ENCODE assay signal across 15 cellular contexts in the genomic region with DNA sequence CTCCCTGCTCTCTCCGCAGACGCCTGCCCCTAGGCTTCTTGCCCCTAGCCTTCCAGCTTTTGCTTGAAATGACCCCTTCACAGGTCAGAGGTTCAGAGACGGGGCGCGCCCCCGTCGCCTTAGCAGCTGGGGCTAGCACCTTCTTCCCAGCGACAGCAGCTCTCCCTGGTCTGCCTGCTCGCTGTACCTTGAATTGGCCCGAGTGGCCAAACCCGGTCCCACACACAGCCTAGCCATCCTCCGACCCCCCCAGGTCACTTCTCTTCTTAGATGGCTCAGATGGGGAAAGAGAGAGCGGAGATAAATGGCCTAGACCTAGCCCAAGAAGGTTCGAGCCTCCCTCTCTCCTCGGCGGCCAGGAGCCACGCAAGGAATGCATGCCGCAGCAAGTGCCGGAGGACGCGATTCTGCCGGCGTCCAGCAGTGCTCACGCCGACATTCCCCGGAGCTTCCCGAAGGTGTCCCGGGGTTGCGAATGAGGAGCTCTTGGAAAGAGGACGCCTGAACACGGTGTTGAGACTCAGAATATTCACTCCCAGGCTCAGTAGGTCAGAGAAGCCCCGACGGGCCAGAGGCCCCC. TPM values are rescaled to one million over a fixed set of nuclear protein-coding genes. Genes with fewer than 3 reads are reported as not detected.
A peak's percentile ranks its signal among the peaks of the same experiment; 100 is the strongest.
DNase-seq lines count a peak whose midpoint lies in the region; ATAC-seq, FAIRE-seq and TF ChIP-seq lines count a peak whose summit lies in the region.
"Had no signal": no experiment of that assay in that cellular context is flagged by ENCODE, and none has a peak within 500 bp of the region (broad histone marks: within the 10 kb centered on the region; RNA-seq: fewer than 3 reads in every experiment).

No MANE protein-coding gene starts in this region.

- H3K27ac Mint-ChIP-seq in neural crest cell (ENCODE audit: unreplicated experiment) = no peak overlapping the region

- CTCF ChIA-PET in HCT116 (lab: Charles Lee) = interaction anchor here (1.8 to 2.9 kb wide), 4 partner anchors 14 to 606 kb away, joined by 6 to 14 read pairs (median 12); no protein-coding TSS in a partner anchor
- CTCF ChIA-PET in GM12878 (lab: Yijun Ruan, JAX) = no interaction called here

- H3K27me3 Mint-ChIP-seq in neural crest cell (ENCODE audit: low read depth) = peaks cover 100% of the 10 kb centered on the region

- peak overlapping the region; percentile 34 for H3K4me3 Mint-ChIP-seq in neural crest cell

- WGBS in GM12878 (ENCODE audit: insufficient coverage, insufficient replicate concordance, low lambda C conversion rate, missing lambda C conversion rate) = 21% methylated on average over 33 of the region's 33 CpGs

- H2AFZ ChIP-seq in HCT116 (ENCODE audit: low read depth, low read length, poor library complexity, severe bottlenecking) = no peak overlapping the region
- H2AFZ ChIP-seq in GM12878 (ENCODE audit: control insufficient read depth, low read depth, low read length) = no peak overlapping the region

- H4K20me1 ChIP-seq in HCT116 (ENCODE audit: insufficient read depth) (no peaks in the 10 kb centered on the region), GM12878 (ENCODE audit: control insufficient read depth, insufficient read depth) (no peaks in the 10 kb centered on the region)

- RAD21 ChIA-PET in HCT116 (lab: Charles Lee; ENCODE audit: low non-redundant PET in 1 of 2, low total read pairs in 2 of 2, uncharacterized antibody in 2 of 2, unreplicated experiment in 2 of 2) = no interaction called here
- RAD21 ChIA-PET in GM12878 (lab: Charles Lee; ENCODE audit: unreplicated experiment) = no interaction called here

- SMC1A ChIA-PET in GM12878 (lab: Charles Lee; ENCODE audit: uncharacterized antibody, unreplicated experiment) = no interaction called here

- H3K79me2 ChIP-seq in HCT116 (ENCODE audit: insufficient read depth, low read length) = peaks cover 40% of the 10 kb centered on the region
- no peaks in the 10 kb centered on the region for H3K79me2 ChIP-seq in GM12878 (ENCODE audit: control insufficient read depth, insufficient read depth, low read length)

- TF ChIP-seq CTCF in HCT116 (IDR thresholded peaks at IDR 0.05 in 2 of 3, conservative IDR thresholded peaks at IDR 0.05 in 1 of 3; ENCODE audit: borderline replicate concordance in 1 of 3, insufficient read depth in 1 of 3, low read depth in 2 of 3, low read length in 2 of 3) (no peak), GM12878 (IDR thresholded peaks at IDR 0.05 in 2 of 3, conservative IDR thresholded peaks at IDR 0.05 in 1 of 3; ENCODE audit: control insufficient read depth in 2 of 3, extremely low read depth in 1 of 3, insufficient read depth in 1 of 3, low read depth in 3 of 3, low read length in 3 of 3) (no peak), neural crest cell (conservative IDR thresholded peaks at IDR 0.05) (no peak)

- H3K36me3 Mint-ChIP-seq in neural crest cell (ENCODE audit: low read depth) = no peaks in the 10 kb centered on the region

- peaks cover 0 to 2% of the 10 kb centered on the region in 2 experiments; a peak in 1 of 4 replicates for H3K36me3 ChIP-seq in HCT116 (ENCODE audit: control insufficient read depth in 1 of 2, insufficient read depth in 2 of 2, low read length in 2 of 2)
- no peaks in the 10 kb centered on the region for H3K36me3 ChIP-seq in GM12878 (ENCODE audit: control insufficient read depth in 2 of 2, insufficient read depth in 2 of 2, low read length in 1 of 2)
- H3K36me3 ChIP-seq: tibial nerve had no signal

- TF ChIP-seq POLR2A in HCT116 (IDR thresholded peaks at IDR 0.05; ENCODE audit: borderline replicate concordance, extremely low read depth, insufficient read depth, insufficient read length) (no peak), GM12878 (IDR thresholded peaks at IDR 0.05; ENCODE audit: low read depth, low read length) (no peak)

- peak overlapping the region; percentile 83 for H3K27ac ChIP-seq in HCT116 (ENCODE audit: low read depth, low read length)
- no peak overlapping the region for H3K27ac ChIP-seq in GM12878 (ENCODE audit: control insufficient read depth, insufficient read depth)

- DNase-seq in NCI-H1105 treated with DMSO at 0.1 percent for 48 hours (lab: John Stamatoyannopoulos, UW) (peak; percentile 9), NCI-H1105 (lab: John Stamatoyannopoulos, UW) (no peak), HCT116 (ENCODE audit: low read depth, low spot score) (no peak), GM12878 (ENCODE audit: low read depth, low spot score) (no peak), neural crest cell (ENCODE audit: low read depth, low spot score) (no peak), H4 (ENCODE audit: low spot score) (no peak)
- DNase-seq: GDM1, NCI-H1694 treated with DMSO at 0.1 percent for 48 hours, Right ventricle myocardium superior had no signal

- no peaks in the 10 kb centered on the region for H3K9me3 Mint-ChIP-seq in neural crest cell

- peak overlapping the region; percentile 81 to 84 for H3K4me3 ChIP-seq in HCT116 (replicated peaks in 1 of 2; ENCODE audit: low read depth in 1 of 2, low read length in 2 of 2)
- no peak overlapping the region for H3K4me3 ChIP-seq in GM12878

- H3K9me3 ChIP-seq in HCT116 (ENCODE audit: control insufficient read depth in 1 of 2, insufficient read depth in 1 of 2, low read depth in 1 of 2, low read length in 2 of 2) (no peaks in the 10 kb centered on the region), GM12878 (replicated peaks; ENCODE audit: control insufficient read depth, insufficient read depth, low read length) (no peaks in the 10 kb centered on the region)
- H3K9me3 ChIP-seq: tibial nerve had no signal

- no peaks in the 10 kb centered on the region for H3K9me2 ChIP-seq in HCT116 (ENCODE audit: insufficient read depth)

- BruUV-seq in HCT116 (replicated peaks; lab: Mats Ljungman, UMichigan) = no TSS peak
- no TSS peak for BruUV-seq in GM12878 (replicated peaks; lab: Mats Ljungman, UMichigan)

- POLR2A ChIA-PET in HCT116 (lab: Charles Lee) = interaction anchor here (0.9 to 1.9 kb wide), 4 partner anchors 9 to 606 kb away, joined by 3 to 5 read pairs (median 3); no protein-coding TSS in a partner anchor
- POLR2A ChIA-PET in GM12878 (lab: Charles Lee) = no interaction called here

- no peak for TF ChIP-seq EP300 in GM12878 (IDR thresholded peaks at IDR 0.05; ENCODE audit: borderline replicate concordance in 1 of 2, control insufficient read depth in 1 of 2, low read depth in 2 of 2, low read length in 2 of 2)

- H3K27me3 ChIP-seq in HCT116 (ENCODE audit: insufficient read depth, low read length) = no peaks in the 10 kb centered on the region
- H3K27me3 ChIP-seq in GM12878 (replicated peaks in 1 of 2; ENCODE audit: control insufficient read depth in 2 of 2, insufficient read depth in 2 of 2, low read length in 1 of 2) = peaks cover 16 to 22% of the 10 kb centered on the region in 2 experiments

- H3K4me2 ChIP-seq in HCT116 (ENCODE audit: low read length) (peak overlapping the region; percentile 97), GM12878 (ENCODE audit: control insufficient read depth, insufficient read depth) (no peak overlapping the region)

- in situ Hi-C loops in GM12878 (cut with MboI) = no loop called here

- H3K4me1 ChIP-seq in HCT116 (ENCODE audit: control insufficient read depth in 1 of 2, insufficient read depth in 2 of 2, low read length in 2 of 2) (peaks cover 6 to 20% of the 10 kb centered on the region in 2 experiments; a peak in 3 of 4 replicates), GM12878 (ENCODE audit: control insufficient read depth, insufficient read depth, low read length) (no peaks in the 10 kb centered on the region)

- intact Hi-C loops in HCT116 (cut with micrococcal nuclease) (loop anchor here (5.0 kb wide), 1 partner anchor 586 kb away; no protein-coding TSS in a partner anchor), GM12878 (cut with micrococcal nuclease; ENCODE audit: unreplicated experiment) (no loop called here)

- no peak for FAIRE-seq in GM12878 (lab: Jason Lieb, UNC)
- FAIRE-seq: A204.1, colon had no signal

- peaks cover 33% of the 10 kb centered on the region for H3K4me1 Mint-ChIP-seq in neural crest cell

- TF ChIP-seq RAD21 in HCT116 (IDR thresholded peaks at IDR 0.05; ENCODE audit: low read depth) (no peak), GM12878 (IDR thresholded peaks at IDR 0.05; ENCODE audit: insufficient read depth, low read depth, low read length) (no peak)

- peak; percentile 41 for ATAC-seq in HCT116
- ATAC-seq in GM12878 = no peak
- ATAC-seq in GM18909 (IDR thresholded peaks at IDR 0.05; ENCODE audit: poor library complexity, unreplicated experiment) = no peak
- no peak for ATAC-seq in GM21619 (IDR thresholded peaks at IDR 0.05; ENCODE audit: unreplicated experiment)

- H3K9ac ChIP-seq in HCT116 (ENCODE audit: low read length) (peak overlapping the region; percentile 94), GM12878 (ENCODE audit: control insufficient read depth, insufficient read depth, low read length) (no peak overlapping the region)

RNA-seq across cellular contexts. Expression of a gene that starts 1.3 kb away (rescaled TPM):
- total RNA-seq in HCT116 (2021; ENCODE audit: unreplicated experiment) (12.5 TPM), GM12878 (2014; rRNA removed) (not detected in 2 replicates), GM12878 (2014; rRNA removed; fragmentation: Illumina TruSeq; extraction: Trizol) (not detected in 2 replicates), GM12878 (2021) (0.15 TPM in 1 of 2 replicates, not detected in the other), neural crest cell (1.3 and 2.4 TPM in 2 replicates)
- 10.4 and 11.8 TPM in 2 replicates for polyA plus RNA-seq in HCT116 (2012)
- not detected in 2 replicates for total RNA-seq in GM12878 (2013; cell fraction: nucleolus; rRNA removed)
- not detected for polyA plus RNA-seq in GM12878 (2011; ENCODE audit: low read depth)
- polyA plus RNA-seq in GM12878 (2011; rRNA removed) (not detected in 2 replicates), GM12878 (2014; fragmentation: Illumina TruSeq; extraction: Trizol) (not detected in 2 replicates), GM12878 (2014; fragmentation: Nextera tagmentation; extraction: Ambion mirVana) (not detected), GM12878 (2014; rRNA removed) (not detected in 2 replicates), GM12878 (2016; fragmentation: Nextera tagmentation; extraction: Ambion mirVana) (not detected)
- not detected in 2 replicates for polyA plus RNA-seq in GM12878 (2011; cell fraction: cytosol; rRNA removed)
- not detected in 2 replicates for polyA plus RNA-seq in GM12878 (2011; cell fraction: nucleus; rRNA removed)
- not detected in 2 replicates for polyA plus RNA-seq in GM12878 (2012)
- not detected in 2 replicates for polyA minus RNA-seq in GM12878 (2011; rRNA and poly(A)+ RNA removed)
- not detected in 2 replicates for polyA minus RNA-seq in GM12878 (2011; cell fraction: cytosol; rRNA and poly(A)+ RNA removed)
- polyA minus RNA-seq in GM12878 (2011; cell fraction: nucleus; rRNA and poly(A)+ RNA removed) = 0.10 TPM in 1 of 2 replicates, not detected in the other
- total RNA-seq in H4 (2014; rRNA removed; shearing (Covaris generic)) = not detected in 2 replicates
- total RNA-seq: mononuclear cell, Right ventricle myocardium superior, tibial nerve had no signal

RNA-seq across cellular contexts. Expression of a gene that starts 20.7 kb away (rescaled TPM):
- total RNA-seq in HCT116 (2021; ENCODE audit: unreplicated experiment) (not detected), GM12878 (2014; rRNA removed) (not detected in 2 replicates), GM12878 (2014; rRNA removed; fragmentation: Illumina TruSeq; extraction: Trizol) (not detected in 2 replicates), GM12878 (2021) (not detected in 2 replicates), neural crest cell (0.26 TPM in 1 of 2 replicates, not detected in the other)
- polyA plus RNA-seq in HCT116 (2012) = not detected in 2 replicates
- total RNA-seq in GM12878 (2013; cell fraction: nucleolus; rRNA removed) = not detected in 2 replicates
- not detected for polyA plus RNA-seq in GM12878 (2011; ENCODE audit: low read depth)
- polyA plus RNA-seq in GM12878 (2011; rRNA removed) (not detected in 2 replicates), GM12878 (2014; fragmentation: Illumina TruSeq; extraction: Trizol) (not detected in 2 replicates), GM12878 (2014; fragmentation: Nextera tagmentation; extraction: Ambion mirVana) (not detected), GM12878 (2014; rRNA removed) (not detected in 2 replicates), GM12878 (2016; fragmentation: Nextera tagmentation; extraction: Ambion mirVana) (not detected)
- not detected in 2 replicates for polyA plus RNA-seq in GM12878 (2011; cell fraction: cytosol; rRNA removed)
- not detected in 2 replicates for polyA plus RNA-seq in GM12878 (2011; cell fraction: nucleus; rRNA removed)
- not detected in 2 replicates for polyA plus RNA-seq in GM12878 (2012)
- polyA minus RNA-seq in GM12878 (2011; rRNA and poly(A)+ RNA removed) = not detected in 2 replicates
- polyA minus RNA-seq in GM12878 (2011; cell fraction: cytosol; rRNA and poly(A)+ RNA removed) = not detected in 2 replicates
- polyA minus RNA-seq in GM12878 (2011; cell fraction: nucleus; rRNA and poly(A)+ RNA removed) = not detected in 2 replicates
- not detected in 2 replicates for total RNA-seq in H4 (2014; rRNA removed; shearing (Covaris generic))
- total RNA-seq: mononuclear cell, Right ventricle myocardium superior, tibial nerve had no signal

RNA-seq across cellular contexts. Expression of a gene that starts 48.0 kb away (rescaled TPM):
- 1.7 TPM for total RNA-seq in HCT116 (2021; ENCODE audit: unreplicated experiment)
- polyA plus RNA-seq in HCT116 (2012) = 0.31 and 0.82 TPM in 2 replicates
- total RNA-seq in GM12878 (2013; cell fraction: nucleolus; rRNA removed) = not detected in 2 replicates
- total RNA-seq in GM12878 (2014; rRNA removed) = not detected in 2 replicates
- total RNA-seq in GM12878 (2014; rRNA removed; fragmentation: Illumina TruSeq; extraction: Trizol) = not detected in 2 replicates
- not detected in 2 replicates for total RNA-seq in GM12878 (2021)
- polyA plus RNA-seq in GM12878 (2011; ENCODE audit: low read depth) = not detected
- polyA plus RNA-seq in GM12878 (2011; rRNA removed) = 0.03 and 0.09 TPM in 2 replicates
- polyA plus RNA-seq in GM12878 (2011; cell fraction: cytosol; rRNA removed) = 0.03 TPM in 1 of 2 replicates, not detected in the other
- 0.07 TPM in 1 of 2 replicates, not detected in the other for polyA plus RNA-seq in GM12878 (2011; cell fraction: nucleus; rRNA removed)
- 0.06 and 0.08 TPM in 2 replicates for polyA plus RNA-seq in GM12878 (2012)
- not detected in 2 replicates for polyA plus RNA-seq in GM12878 (2014; fragmentation: Illumina TruSeq; extraction: Trizol)
- polyA plus RNA-seq in GM12878 (2014; fragmentation: Nextera tagmentation; extraction: Ambion mirVana) = under 1 TPM in 1 of 2 experiments, not detected in 1; 0.02 TPM
- polyA plus RNA-seq in GM12878 (2014; rRNA removed) = not detected in 2 replicates
- polyA plus RNA-seq in GM12878 (2016; fragmentation: Nextera tagmentation; extraction: Ambion mirVana) = not detected
- polyA minus RNA-seq in GM12878 (2011; rRNA and poly(A)+ RNA removed) = not detected in 2 replicates
- polyA minus RNA-seq in GM12878 (2011; cell fraction: cytosol; rRNA and poly(A)+ RNA removed) = not detected in 2 replicates
- polyA minus RNA-seq in GM12878 (2011; cell fraction: nucleus; rRNA and poly(A)+ RNA removed) = not detected in 2 replicates
- not detected in 2 replicates for total RNA-seq in neural crest cell
- total RNA-seq in H4 (2014; rRNA removed; shearing (Covaris generic)) = not detected in 2 replicates
- total RNA-seq: mononuclear cell, Right ventricle myocardium superior had no signal
